8 cellular contexts compared by ENCODE assay signal in genomic region chr19:56594446-56594782, GRCh38. TPM values are rescaled to one million over a fixed set of nuclear protein-coding genes. Genes with fewer than 3 reads are reported as not detected.
A peak's percentile ranks its signal among the peaks of the same experiment; 100 is the strongest.
DNase-seq lines count a peak whose midpoint lies in the region; ATAC-seq, FAIRE-seq and TF ChIP-seq lines count a peak whose summit lies in the region.

No MANE protein-coding gene starts in this region.

- dilution Hi-C loops in keratinocyte (cut with MboI; ENCODE audit: extremely low pct_ligation_motif_present, low sequenced_read_pairs), result no loop called here

- H3K4me3 ChIP-seq in keratinocyte (ENCODE audit: control insufficient read depth in 2 of 3, extremely low read depth in 1 of 3, insufficient read depth in 2 of 3, low read depth in 1 of 3, low read length in 3 of 3), result no peak overlapping the region
- H3K4me3 ChIP-seq in subcutaneous abdominal adipose tissue (ENCODE audit: low read depth in 1 of 5, low read length in 5 of 5), result peak overlapping the region; percentile 92 to 99 (median 98)

- H4K20me1 ChIP-seq in keratinocyte (ENCODE audit: control insufficient read depth, extremely low read depth, insufficient read depth, low read length), result no peaks in the 10 kb centered on the region

- H3K27me3 ChIP-seq in keratinocyte (ENCODE audit: control insufficient read depth, extremely low read depth, insufficient read depth, low read length), result no peaks in the 10 kb centered on the region
- no peaks in the 10 kb centered on the region for H3K27me3 ChIP-seq in subcutaneous abdominal adipose tissue (ENCODE audit: control insufficient read depth in 5 of 5, insufficient read depth in 4 of 5, low read length in 5 of 5)

- peak overlapping the region; percentile 61 for H3K4me2 ChIP-seq in keratinocyte (ENCODE audit: control insufficient read depth, extremely low read depth, insufficient read depth, low read depth, low read length)

- peaks cover 39% of the 10 kb centered on the region for H3K36me3 Mint-ChIP-seq in activated T-cell treated with anti-CD3 and anti-CD28 coated beads, Interleukin-2, amount 50 U/mL, for 24 hours (ENCODE audit: low read depth)
- H3K36me3 Mint-ChIP-seq in activated T-helper 17 cell treated with anti-CD3 and anti-CD28 coated beads, Interleukin-2, amount 50 U/mL, for 72 hours (ENCODE audit: low read depth), result peaks cover 22% of the 10 kb centered on the region

- no peak overlapping the region for H3K27ac ChIP-seq in keratinocyte (ENCODE audit: control insufficient read depth, insufficient read depth, low read length)
- no peak overlapping the region for H3K27ac ChIP-seq in subcutaneous abdominal adipose tissue (ENCODE audit: low read depth, low read length)

- peaks cover 10% of the 10 kb centered on the region for H3K4me1 Mint-ChIP-seq in activated T-cell treated with anti-CD3 and anti-CD28 coated beads, Interleukin-2, amount 50 U/mL, for 24 hours (ENCODE audit: low read depth)
- H3K4me1 Mint-ChIP-seq in activated T-helper 17 cell treated with anti-CD3 and anti-CD28 coated beads, Interleukin-2, amount 50 U/mL, for 72 hours, result peaks cover 22% of the 10 kb centered on the region

- intact Hi-C loops in posterior vena cava (cut with DNase I), result no loop called here

- DNase-seq in activated T-cell treated with anti-CD3 and anti-CD28 coated beads, Interleukin-2, amount 50 U/mL, for 24 hours, result no peak
- DNase-seq in activated T-cell treated with anti-CD3 and anti-CD28 coated beads, Interleukin-2, amount 50 U/mL, for 1 hour, result no peak
- DNase-seq in keratinocyte (ENCODE audit: low read depth, low spot score) (no peak), GM10266 (ENCODE audit: extremely low spot score) (no peak), NCI-H2227 treated with DMSO at 0.1 percent for 48 hours (lab: John Stamatoyannopoulos, UW) (no peak), posterior vena cava (ENCODE audit: low spot score) (no peak)

- peak overlapping the region; percentile 96 for H2AFZ ChIP-seq in keratinocyte (ENCODE audit: control insufficient read depth, low read length)

- ATAC-seq in activated T-helper 17 cell treated with anti-CD3 and anti-CD28 coated beads, Interleukin-2, amount 50 U/mL, for 72 hours (replicated peaks), result no peak

- H3K36me3 ChIP-seq in keratinocyte (ENCODE audit: control insufficient read depth in 2 of 2, extremely low read depth in 1 of 2, insufficient read depth in 2 of 2, low read length in 2 of 2) (peaks cover 0 to 1% of the 10 kb centered on the region in 2 experiments), subcutaneous abdominal adipose tissue (ENCODE audit: control insufficient read depth in 5 of 5, insufficient read depth in 5 of 5, low read length in 5 of 5) (peaks cover 0 to 3% (median 2%) of the 10 kb centered on the region in 5 donors)

- peak overlapping the region; percentile 87 for H3K4me3 Mint-ChIP-seq in activated T-cell treated with anti-CD3 and anti-CD28 coated beads, Interleukin-2, amount 50 U/mL, for 24 hours
- H3K4me3 Mint-ChIP-seq in activated T-helper 17 cell treated with anti-CD3 and anti-CD28 coated beads, Interleukin-2, amount 50 U/mL, for 72 hours, result peak overlapping the region; percentile 94

- H3K27ac Mint-ChIP-seq in activated T-cell treated with anti-CD3 and anti-CD28 coated beads, Interleukin-2, amount 50 U/mL, for 24 hours, result peak overlapping the region; percentile 37
- H3K27ac Mint-ChIP-seq in activated T-helper 17 cell treated with anti-CD3 and anti-CD28 coated beads, Interleukin-2, amount 50 U/mL, for 72 hours, result peak overlapping the region; percentile 94

- H3K27me3 Mint-ChIP-seq in activated T-cell treated with anti-CD3 and anti-CD28 coated beads, Interleukin-2, amount 50 U/mL, for 24 hours, result no peaks in the 10 kb centered on the region
- no peaks in the 10 kb centered on the region for H3K27me3 Mint-ChIP-seq in activated T-helper 17 cell treated with anti-CD3 and anti-CD28 coated beads, Interleukin-2, amount 50 U/mL, for 72 hours

- FAIRE-seq in keratinocyte (lab: Jason Lieb, UNC), result no peak

- peaks cover 31% of the 10 kb centered on the region for H3K79me2 ChIP-seq in keratinocyte (ENCODE audit: control insufficient read depth, insufficient read depth, low read length)

- TF ChIP-seq CTCF in keratinocyte (optimal IDR thresholded peaks at IDR 0.05 in 1 of 3, IDR thresholded peaks at IDR 0.05 in 1 of 3, conservative IDR thresholded peaks at IDR 0.05 in 1 of 3; ENCODE audit: extremely low read depth in 1 of 3, insufficient read depth in 2 of 3, low read length in 3 of 3) (no peak), GM10266 (IDR thresholded peaks at IDR 0.05; ENCODE audit: control insufficient read depth, insufficient read depth, low read depth, missing control alignments) (no peak)

- H3K9ac ChIP-seq in keratinocyte (ENCODE audit: control insufficient read depth, extremely low read depth, insufficient read depth, low read length) (no peak overlapping the region), subcutaneous abdominal adipose tissue (ENCODE audit: low read length in 5 of 5) (no peak overlapping the region)

- peaks cover 52% of the 10 kb centered on the region for H3K9me3 Mint-ChIP-seq in activated T-cell treated with anti-CD3 and anti-CD28 coated beads, Interleukin-2, amount 50 U/mL, for 24 hours
- peaks cover 19% of the 10 kb centered on the region for H3K9me3 Mint-ChIP-seq in activated T-helper 17 cell treated with anti-CD3 and anti-CD28 coated beads, Interleukin-2, amount 50 U/mL, for 72 hours

- no peaks in the 10 kb centered on the region for H3K9me1 ChIP-seq in keratinocyte (ENCODE audit: control insufficient read depth, extremely low read depth, insufficient read depth, low read length)

- H3K9me3 ChIP-seq in keratinocyte (ENCODE audit: control insufficient read depth, low read depth, low read length) (peaks cover 3% of the 10 kb centered on the region), subcutaneous abdominal adipose tissue (ENCODE audit: control insufficient read depth in 5 of 5, low read length in 5 of 5) (peaks cover 0 to 17% (median 6%) of the 10 kb centered on the region in 5 donors)

- H3K4me1 ChIP-seq in keratinocyte (ENCODE audit: control insufficient read depth, extremely low read depth, insufficient read depth, low read length) (peaks cover 4% of the 10 kb centered on the region), subcutaneous abdominal adipose tissue (ENCODE audit: control insufficient read depth in 5 of 5, insufficient read depth in 5 of 5, low read length in 5 of 5) (peaks cover 6 to 26% (median 19%) of the 10 kb centered on the region in 5 donors)

RNA-seq across cellular contexts. Expression of gene ZNF71, which starts 0.7 kb away (rescaled TPM):
- total RNA-seq in activated T-helper 17 cell treated with anti-CD3 and anti-CD28 coated beads, Interleukin-2, amount 50 U/mL, for 72 hours, result 1 to 10 TPM; 4.3 to 4.8 TPM
- polyA plus RNA-seq in keratinocyte, result 4.8 to 7.6 TPM (median 5.6 TPM) in 3 replicates
- 1.2 TPM for polyA plus RNA-seq in keratinocyte (2011; ENCODE audit: low read depth)
- 5.9 and 7.6 TPM in 2 replicates for polyA plus RNA-seq in keratinocyte (2011; cell fraction: cytosol; rRNA removed)
- polyA plus RNA-seq in keratinocyte (2011; cell fraction: nucleus; rRNA removed), result 7.3 and 7.5 TPM in 2 replicates
- polyA plus RNA-seq in keratinocyte (2012; ENCODE audit: low replicate concordance), result 4.1 and 6.0 TPM in 2 replicates
- 6.4 to 8.9 TPM (median 7.9 TPM) in 3 replicates for polyA minus RNA-seq in keratinocyte
- 12.3 TPM for polyA minus RNA-seq in keratinocyte (2011; cell fraction: cytosol; rRNA and poly(A)+ RNA removed)
- polyA minus RNA-seq in keratinocyte (2011; cell fraction: nucleus; rRNA and poly(A)+ RNA removed), result 6.4 and 10.3 TPM in 2 replicates
- total RNA-seq in posterior vena cava, result 10 to 100 TPM in 1 of 2 donors, 1 to 10 TPM in 1; 8.4 to 11.1 TPM

RNA-seq across cellular contexts. Expression of gene ZNF470, which starts 27.1 kb away (rescaled TPM):
- 1 to 10 TPM; 3.1 to 6.9 TPM for total RNA-seq in activated T-helper 17 cell treated with anti-CD3 and anti-CD28 coated beads, Interleukin-2, amount 50 U/mL, for 72 hours
- polyA plus RNA-seq in keratinocyte, result 1.7 to 3.2 TPM (median 2.7 TPM) in 3 replicates
- polyA plus RNA-seq in keratinocyte (2011; ENCODE audit: low read depth), result 3.1 TPM
- polyA plus RNA-seq in keratinocyte (2011; cell fraction: cytosol; rRNA removed), result 1.4 and 2.0 TPM in 2 replicates
- 5.1 and 5.8 TPM in 2 replicates for polyA plus RNA-seq in keratinocyte (2011; cell fraction: nucleus; rRNA removed)
- 2.5 and 3.3 TPM in 2 replicates for polyA plus RNA-seq in keratinocyte (2012; ENCODE audit: low replicate concordance)
- 0.89 to 3.2 TPM (median 1.5 TPM) in 3 replicates for polyA minus RNA-seq in keratinocyte
- 2.1 TPM for polyA minus RNA-seq in keratinocyte (2011; cell fraction: cytosol; rRNA and poly(A)+ RNA removed)
- 2.5 and 7.2 TPM in 2 replicates for polyA minus RNA-seq in keratinocyte (2011; cell fraction: nucleus; rRNA and poly(A)+ RNA removed)
- total RNA-seq in posterior vena cava, result 1 to 10 TPM; 6.6 to 8.2 TPM

RNA-seq across cellular contexts. Expression of gene SMIM17, which starts 48.5 kb away (rescaled TPM):
- total RNA-seq in activated T-helper 17 cell treated with anti-CD3 and anti-CD28 coated beads, Interleukin-2, amount 50 U/mL, for 72 hours, result not detected
- 0.12 to 0.15 TPM (median 0.13 TPM) in 3 replicates for polyA plus RNA-seq in keratinocyte
- polyA plus RNA-seq in keratinocyte (2011; ENCODE audit: low read depth), result 0.25 TPM
- 0.06 and 0.11 TPM in 2 replicates for polyA plus RNA-seq in keratinocyte (2011; cell fraction: cytosol; rRNA removed)
- 0.25 and 0.45 TPM in 2 replicates for polyA plus RNA-seq in keratinocyte (2011; cell fraction: nucleus; rRNA removed)
- 0.25 TPM in 1 of 2 replicates, not detected in the other for polyA plus RNA-seq in keratinocyte (2012; ENCODE audit: low replicate concordance)
- polyA minus RNA-seq in keratinocyte, result 0.16 TPM in 1 of 3 replicates, not detected in the others
- not detected for polyA minus RNA-seq in keratinocyte (2011; cell fraction: cytosol; rRNA and poly(A)+ RNA removed)
- not detected in 2 replicates for polyA minus RNA-seq in keratinocyte (2011; cell fraction: nucleus; rRNA and poly(A)+ RNA removed)
- total RNA-seq in posterior vena cava, result under 1 TPM; 0.71 to 0.74 TPM

RNA-seq across cellular contexts. Expression of gene ZFP28, which starts 55.7 kb away (rescaled TPM):
- 1 to 10 TPM; 2.9 to 5.5 TPM for total RNA-seq in activated T-helper 17 cell treated with anti-CD3 and anti-CD28 coated beads, Interleukin-2, amount 50 U/mL, for 72 hours
- 5.2 to 6.9 TPM (median 5.7 TPM) in 3 replicates for polyA plus RNA-seq in keratinocyte
- polyA plus RNA-seq in keratinocyte (2011; ENCODE audit: low read depth), result 2.3 TPM
- polyA plus RNA-seq in keratinocyte (2011; cell fraction: cytosol; rRNA removed), result 3.2 and 8.4 TPM in 2 replicates
- polyA plus RNA-seq in keratinocyte (2011; cell fraction: nucleus; rRNA removed), result 10.6 and 12.3 TPM in 2 replicates
- 4.5 and 5.0 TPM in 2 replicates for polyA plus RNA-seq in keratinocyte (2012; ENCODE audit: low replicate concordance)
- 0.72 to 7.7 TPM (median 4.8 TPM) in 3 replicates for polyA minus RNA-seq in keratinocyte
- polyA minus RNA-seq in keratinocyte (2011; cell fraction: cytosol; rRNA and poly(A)+ RNA removed), result 3.5 TPM
- 7.4 TPM in 2 replicates for polyA minus RNA-seq in keratinocyte (2011; cell fraction: nucleus; rRNA and poly(A)+ RNA removed)
- 10 to 100 TPM in 1 of 2 donors, 1 to 10 TPM in 1; 9.3 to 11.9 TPM for total RNA-seq in posterior vena cava

Comparison
In these comparisons a context has a peak if more than half of its experiments do, and no peak if none do; other contexts are left out.
1. H3K4me3 ChIP-seq: peak in subcutaneous abdominal adipose tissue (5 of 5); none in keratinocyte (0 of 3).